In the genomic region with DNA sequence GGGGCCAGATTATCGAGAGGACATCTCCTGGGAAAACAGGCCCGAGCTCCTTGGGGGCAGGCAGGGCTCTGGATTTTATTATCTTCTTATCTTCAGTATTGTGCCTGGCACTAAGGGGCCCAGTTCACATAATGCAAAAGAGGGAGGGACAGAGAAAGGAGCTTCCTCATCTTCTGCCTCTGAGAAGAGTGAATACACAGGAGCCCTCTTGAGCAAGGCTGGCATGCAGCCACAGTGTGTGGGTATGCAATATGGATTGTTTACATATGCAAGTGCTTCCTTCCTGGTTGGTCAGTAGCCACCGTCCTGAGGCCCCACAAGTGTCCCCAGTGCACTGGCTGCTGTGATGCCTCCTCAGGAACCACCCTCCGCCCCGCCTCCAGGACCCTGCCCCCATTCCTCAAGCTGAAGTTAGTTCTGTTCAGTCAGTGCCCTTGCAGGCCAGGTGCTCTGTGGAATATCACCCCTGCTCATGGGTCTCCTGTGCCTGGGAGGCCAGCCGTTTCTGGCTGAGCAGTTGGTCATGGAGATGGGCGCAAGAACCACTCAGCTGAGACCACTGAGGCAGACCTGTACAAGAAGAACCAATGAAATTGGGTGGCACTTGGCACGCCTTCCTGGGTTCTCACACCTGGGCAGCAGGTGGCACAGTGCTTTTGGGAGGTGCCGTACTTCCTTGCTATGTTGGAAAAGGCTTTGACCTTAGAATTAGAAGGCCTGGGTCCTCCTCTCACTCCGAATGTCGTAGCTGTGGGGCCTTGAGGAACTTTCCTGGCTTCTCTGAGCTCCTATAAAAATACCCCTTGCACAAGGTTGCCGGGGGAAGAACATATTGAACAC, we compare ENCODE assay signal across 8 cellular contexts. TPM values are rescaled to one million over a fixed set of nuclear protein-coding genes. Genes with fewer than 3 reads are reported as not detected.
DNase-seq lines count a peak whose midpoint lies in the region; ATAC-seq and TF ChIP-seq lines count a peak whose summit lies in the region.

No MANE protein-coding gene starts in this region.

- no peak overlapping the region for H2AFZ ChIP-seq in OCI-LY7 (ENCODE audit: low read length)

- TF ChIP-seq POLR2A in testis (IDR thresholded peaks at IDR 0.05), result no peak

- no peaks in the 10 kb centered on the region for H3K79me2 ChIP-seq in OCI-LY7 (ENCODE audit: insufficient read depth, low read depth, low read length)

- no peaks in the 10 kb centered on the region for H3K9me2 ChIP-seq in OCI-LY7 (ENCODE audit: insufficient read depth, low read length)

- H3K4me3 Mint-ChIP-seq in activated CD8-positive, alpha-beta T cell treated with anti-CD3 and anti-CD28 coated beads, Interleukin-2, amount 10 ng/mL, durations not matched to agents 7 days and 5 days, result no peak overlapping the region

- no peaks in the 10 kb centered on the region for H3K9me3 ChIP-seq in testis
- H3K9me3 ChIP-seq in OCI-LY7 (ENCODE audit: low read length), result no peaks in the 10 kb centered on the region

- H3K27me3 Mint-ChIP-seq in activated CD8-positive, alpha-beta T cell treated with anti-CD3 and anti-CD28 coated beads, Interleukin-2, amount 10 ng/mL, durations not matched to agents 7 days and 5 days (ENCODE audit: low read depth), result peaks cover 2% of the 10 kb centered on the region

- intact Hi-C loops in testis (cut with DNase I; ENCODE audit: low total_unique reads) (no loop called here), OCI-LY7 (cut with micrococcal nuclease; ENCODE audit: unreplicated experiment) (loop anchor here (10.0 kb wide), 1 partner anchor 99 kb away; no protein-coding TSS in a partner anchor)

- H3K4me2 ChIP-seq in OCI-LY7 (ENCODE audit: low read length), result no peak overlapping the region

- no peak for TF ChIP-seq CTCF in testis (IDR thresholded peaks at IDR 0.05)
- no peak for TF ChIP-seq CTCF in OCI-LY7 (conservative IDR thresholded peaks at IDR 0.05; ENCODE audit: low read length)

- H3K9me3 Mint-ChIP-seq in activated CD8-positive, alpha-beta T cell treated with anti-CD3 and anti-CD28 coated beads, Interleukin-2, amount 10 ng/mL, durations not matched to agents 7 days and 5 days (ENCODE audit: insufficient read depth), result no peaks in the 10 kb centered on the region

- H3K4me1 Mint-ChIP-seq in activated CD8-positive, alpha-beta T cell treated with anti-CD3 and anti-CD28 coated beads, Interleukin-2, amount 10 ng/mL, durations not matched to agents 7 days and 5 days (ENCODE audit: low read depth), result peaks cover 8% of the 10 kb centered on the region

- no peaks in the 10 kb centered on the region for H4K20me1 ChIP-seq in OCI-LY7 (ENCODE audit: insufficient read depth, low read length)

- H3K4me3 ChIP-seq in testis, result no peak overlapping the region
- H3K4me3 ChIP-seq in OCI-LY7 (ENCODE audit: low read depth, low read length, poor library complexity, severe bottlenecking), result no peak overlapping the region

- no TSS peak for BruUV-seq in OCI-LY7 (replicated peaks; lab: Mats Ljungman, UMichigan)

- peak in 2 of 3 experiments; percentile 16 to 21 for DNase-seq in NCI-H1417 (lab: John Stamatoyannopoulos, UW)
- DNase-seq in NCI-H1417 treated with DMSO at 0.1 percent for 48 hours (lab: John Stamatoyannopoulos, UW), result no peak
- peak; percentile 74 for DNase-seq in RPMI8226
- peak; percentile 35 for DNase-seq in glomerular visceral epithelial cell (ENCODE audit: extremely low spot score)
- DNase-seq in testis, result peak; percentile 21
- DNase-seq in OCI-LY7 (ENCODE audit: low spot score), result no peak
- no peak for DNase-seq in activated CD8-positive, alpha-beta T cell treated with anti-CD3 and anti-CD28 coated beads, Interleukin-2, amount 10 ng/mL, durations not matched to agents 7 days and 5 days
- DNase-seq in amniotic stem cell (lab: John Stamatoyannopoulos, UW), result no peak

- no peaks in the 10 kb centered on the region for H3K27me3 ChIP-seq in testis

- H3K4me1 ChIP-seq in testis (no peaks in the 10 kb centered on the region), OCI-LY7 (ENCODE audit: insufficient read depth, low read length, poor library complexity, severe bottlenecking) (no peaks in the 10 kb centered on the region)

- CTCF ChIA-PET in OCI-LY7 (lab: Charles Lee; ENCODE audit: unreplicated experiment), result no interaction called here
- CTCF ChIA-PET in activated CD8-positive, alpha-beta T cell treated with anti-CD3 and anti-CD28 coated beads, Interleukin-2, amount 10 ng/mL, durations not matched to agents 7 days and 5 days (lab: Charles Lee), result no interaction called here

- ATAC-seq in activated CD8-positive, alpha-beta T cell treated with anti-CD3 and anti-CD28 coated beads, Interleukin-2, amount 10 ng/mL, durations not matched to agents 7 days and 5 days, result no peak

- POLR2A ChIA-PET in OCI-LY7 (lab: Charles Lee), result interaction anchor here (0.6 kb wide), 1 partner anchor 106 kb away, joined by 3 read pairs; no protein-coding TSS in a partner anchor
- POLR2A ChIA-PET in activated CD8-positive, alpha-beta T cell treated with anti-CD3 and anti-CD28 coated beads, Interleukin-2, amount 10 ng/mL, durations not matched to agents 7 days and 5 days (lab: Charles Lee), result no interaction called here

- H3K36me3 Mint-ChIP-seq in activated CD8-positive, alpha-beta T cell treated with anti-CD3 and anti-CD28 coated beads, Interleukin-2, amount 10 ng/mL, durations not matched to agents 7 days and 5 days (ENCODE audit: low read depth), result no peaks in the 10 kb centered on the region

- H3K27ac ChIP-seq in testis (no peak overlapping the region), OCI-LY7 (ENCODE audit: low read depth, low read length, poor library complexity, severe bottlenecking) (no peak overlapping the region)

- WGBS in testis, 2 donors, result 84 to 88% methylated on average over 12 of the region's 12 CpGs

- no peak overlapping the region for H3K27ac Mint-ChIP-seq in activated CD8-positive, alpha-beta T cell treated with anti-CD3 and anti-CD28 coated beads, Interleukin-2, amount 10 ng/mL, durations not matched to agents 7 days and 5 days

- no peaks in the 10 kb centered on the region for H3K36me3 ChIP-seq in testis (ENCODE audit: low read depth, missing control alignments)
- H3K36me3 ChIP-seq in OCI-LY7 (ENCODE audit: insufficient read depth, low read length), result no peaks in the 10 kb centered on the region

RNA-seq across cellular contexts. Expression of a gene that starts 35.1 kb away (rescaled TPM):
- 10 to 100 TPM; 51.0 to 69.5 TPM for total RNA-seq in testis
- polyA plus RNA-seq in testis (ENCODE audit: insufficient read depth, low read depth, low replicate concordance), result 82.3 TPM
- 0.39 and 1.8 TPM in 2 replicates for total RNA-seq in OCI-LY7 (2014; rRNA removed; shearing (Covaris generic))
- total RNA-seq in OCI-LY7 (2022), result 0.51 and 1.2 TPM in 2 replicates
- 10 to 100 TPM; 51.4 to 56.1 TPM for total RNA-seq in activated CD8-positive, alpha-beta T cell treated with anti-CD3 and anti-CD28 coated beads, Interleukin-2, amount 10 ng/mL, durations not matched to agents 7 days and 5 days

Comparison
In these comparisons a context has a peak if more than half of its experiments do, and no peak if none do; other contexts are left out.
1. DNase-seq: peak in NCI-H1417 (2 of 3), RPMI8226 (single experiment), glomerular visceral epithelial cell (single experiment) and testis (single experiment); none in NCI-H1417 treated with DMSO at 0.1 percent for 48 hours (single experiment), OCI-LY7 (single experiment), activated CD8-positive, alpha-beta T cell treated with anti-CD3 and anti-CD28 coated beads, Interleukin-2, amount 10 ng/mL, durations not matched to agents 7 days and 5 days (single experiment) and amniotic stem cell (single experiment).
2. RNA of a gene that starts 35.1 kb away (total RNA-seq): 51.0 to 69.5 TPM in testis and 51.4 to 56.1 TPM in activated CD8-positive, alpha-beta T cell treated with anti-CD3 and anti-CD28 coated beads, Interleukin-2, amount 10 ng/mL, durations not matched to agents 7 days and 5 days; 0.39 to 1.8 TPM in OCI-LY7; every median in the first group is over 10 times any median in the second.